9 cellular contexts compared by ENCODE assay signal in genomic region chr21:45098867-45099266, GRCh38. TPM values are rescaled to one million over a fixed set of nuclear protein-coding genes. Genes with fewer than 3 reads are reported as not detected.
A peak's percentile ranks its signal among the peaks of the same experiment; 100 is the strongest.
DNase-seq lines count a peak whose midpoint lies in the region; ATAC-seq and TF ChIP-seq lines count a peak whose summit lies in the region.
"Had no signal": no experiment of that assay in that cellular context is flagged by ENCODE, and none has a peak within 500 bp of the region (broad histone marks: within the 10 kb centered on the region; RNA-seq: fewer than 3 reads in every experiment).

No MANE protein-coding gene starts in this region.

- intact Hi-C loops in A673 (cut with micrococcal nuclease; ENCODE audit: unreplicated experiment) = no loop called here
- intact Hi-C loops in Calu3 (cut with micrococcal nuclease; ENCODE audit: unreplicated experiment) = no loop called here

- H3K4me1 Mint-ChIP-seq in Calu3 (ENCODE audit: low read depth, unreplicated experiment) = peaks cover 2% of the 10 kb centered on the region

- CTCF ChIA-PET in A673 (lab: Charles Lee) = interaction anchor here (1.6 to 1.9 kb wide), 2 partner anchors 29 to 39 kb away, joined by 3 to 6 read pairs; no protein-coding TSS in a partner anchor
- CTCF ChIA-PET in Calu3 (lab: Charles Lee) = interaction anchor here (0.8 kb wide), 1 partner anchor 30 kb away, joined by 3 read pairs; no protein-coding TSS in a partner anchor

- H3K9me3 ChIP-seq in A673 (ENCODE audit: low read depth, low read length, poor library complexity, severe bottlenecking) = no peaks in the 10 kb centered on the region
- H3K9me3 ChIP-seq in effector memory CD4-positive, alpha-beta T cell (ENCODE audit: control insufficient read depth, low read length) = no peaks in the 10 kb centered on the region

- H3K27ac Mint-ChIP-seq in Calu3 (ENCODE audit: unreplicated experiment) = no peak overlapping the region

- peaks cover 46% of the 10 kb centered on the region for H3K27me3 Mint-ChIP-seq in Calu3 (ENCODE audit: unreplicated experiment)

- no peaks in the 10 kb centered on the region for H3K27me3 ChIP-seq in A673 (replicated peaks; ENCODE audit: insufficient read depth, low read depth, low read length, poor library complexity)
- H3K27me3 ChIP-seq in effector memory CD4-positive, alpha-beta T cell (replicated peaks; ENCODE audit: control insufficient read depth, insufficient read depth, low read length, poor library complexity, severe bottlenecking) = no peaks in the 10 kb centered on the region

- no peak overlapping the region for H3K4me3 ChIP-seq in A673 (ENCODE audit: low read depth, low read length, poor library complexity, severe bottlenecking)
- H3K4me3 ChIP-seq in effector memory CD4-positive, alpha-beta T cell (ENCODE audit: insufficient read depth, low read depth, low read length, poor library complexity, severe bottlenecking) = no peak overlapping the region

- H3K4me3 Mint-ChIP-seq in Calu3 (ENCODE audit: low read depth, unreplicated experiment) = no peak overlapping the region

- POLR2A ChIA-PET in A673 (lab: Charles Lee; ENCODE audit: low non-redundant PET) = no interaction called here

- H3K36me3 ChIP-seq in A673 (ENCODE audit: insufficient read depth, low read length, poor library complexity, severe bottlenecking) = no peaks in the 10 kb centered on the region
- no peaks in the 10 kb centered on the region for H3K36me3 ChIP-seq in effector memory CD4-positive, alpha-beta T cell (ENCODE audit: control insufficient read depth, insufficient read depth, low read length)

- H3K4me1 ChIP-seq in A673 (ENCODE audit: insufficient read depth, low read length, poor library complexity, severe bottlenecking) = peaks cover 39% of the 10 kb centered on the region
- peaks cover 6% of the 10 kb centered on the region for H3K4me1 ChIP-seq in effector memory CD4-positive, alpha-beta T cell (ENCODE audit: control insufficient read depth, insufficient read depth, low read length, poor library complexity, severe bottlenecking)

- TF ChIP-seq CTCF in A673 (conservative IDR thresholded peaks at IDR 0.05; ENCODE audit: low read depth, low read length) (peak; percentile 81), GM12874 (IDR thresholded peaks at IDR 0.05; ENCODE audit: insufficient read depth, low read depth, low read length) (peak; percentile 57), Calu3 (IDR thresholded peaks at IDR 0.05; ENCODE audit: unreplicated experiment) (no peak)

- BruUV-seq in A673 (replicated peaks; lab: Mats Ljungman, UMichigan) = no TSS peak
- no TSS peak for BruUV-seq in Calu3 (replicated peaks; lab: Mats Ljungman, UMichigan)

- ATAC-seq in left lobe of liver (no peak), HG02763 (IDR thresholded peaks at IDR 0.05; ENCODE audit: unreplicated experiment) (no peak)

- no peaks in the 10 kb centered on the region for H3K9me3 Mint-ChIP-seq in Calu3 (ENCODE audit: low read depth, unreplicated experiment)

- DNase-seq in A673 (ENCODE audit: low spot score) = peak; percentile 64
- DNase-seq in OCI-M1 (lab: John Stamatoyannopoulos, UW) = peak; percentile 68
- peak; percentile 24 for DNase-seq in fibroblast of peridontal ligament (ENCODE audit: extremely low read depth)
- DNase-seq in Calu3 = no peak
- DNase-seq in left lobe of liver (ENCODE audit: low spot score) = no peak
- no peak for DNase-seq in effector memory CD4-positive, alpha-beta T cell
- DNase-seq: activated T-cell treated with anti-CD3 and anti-CD28 coated beads for 4 hours had no signal

- H3K27ac ChIP-seq in A673 (ENCODE audit: low read depth, low read length, poor library complexity, severe bottlenecking) = no peak overlapping the region
- H3K27ac ChIP-seq in effector memory CD4-positive, alpha-beta T cell (ENCODE audit: insufficient read depth, low read length, poor library complexity, severe bottlenecking) = no peak overlapping the region

- no peaks in the 10 kb centered on the region for H3K36me3 Mint-ChIP-seq in Calu3 (ENCODE audit: insufficient read depth, unreplicated experiment)

RNA-seq across cellular contexts. Expression of gene ADARB1, which starts 24.5 kb away (rescaled TPM):
- total RNA-seq in A673 (2021) (22.6 and 31.9 TPM in 2 replicates), Calu3 (2022) (1.7 and 2.8 TPM in 2 replicates), left lobe of liver (9.8 TPM)

Comparison
In these comparisons a context has a peak if more than half of its experiments do, and no peak if none do; other contexts are left out.
1. DNase-seq: peak in A673 (single experiment), OCI-M1 (single experiment) and fibroblast of peridontal ligament (single experiment); none in Calu3 (single experiment), left lobe of liver (single experiment) and effector memory CD4-positive, alpha-beta T cell (0 of 3).